11 cellular contexts compared by ENCODE assay signal in the genomic region with DNA sequence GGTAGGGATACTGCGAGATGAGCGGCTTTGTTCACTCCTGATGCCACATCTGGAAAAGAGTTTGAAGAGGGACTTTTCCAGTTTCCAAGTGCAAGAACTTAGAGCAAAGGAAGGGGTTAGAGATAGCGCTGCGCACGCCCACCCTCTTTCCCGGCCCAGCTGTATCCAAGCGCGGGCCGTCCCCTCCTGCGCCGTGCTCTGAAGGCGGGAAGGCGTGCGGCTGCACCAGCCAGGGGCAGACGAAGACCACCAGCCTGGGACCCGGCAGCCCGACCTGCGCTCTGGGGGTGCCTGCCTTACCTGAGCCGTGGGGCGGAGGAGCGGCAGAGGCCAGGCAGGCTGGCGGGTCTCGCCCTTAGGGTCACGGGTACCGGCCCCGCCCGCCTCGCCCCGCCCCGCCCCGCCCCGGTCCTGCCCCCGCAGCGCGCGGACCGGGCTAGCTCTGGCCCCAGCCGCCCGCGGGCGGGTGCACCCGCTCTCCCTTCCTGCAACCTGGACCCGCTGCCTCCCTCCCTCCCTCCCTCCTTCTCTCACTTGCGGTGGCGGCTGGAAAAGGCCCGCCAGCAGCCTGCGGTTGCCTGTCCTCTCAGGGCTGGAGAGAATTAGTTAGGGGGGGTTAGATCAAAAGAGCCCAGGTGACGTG. TPM values are rescaled to one million over a fixed set of nuclear protein-coding genes. Genes with fewer than 3 reads are reported as not detected.
DNase-seq lines count a peak whose midpoint lies in the region; ATAC-seq, FAIRE-seq and TF ChIP-seq lines count a peak whose summit lies in the region.
"Had no signal": no experiment of that assay in that cellular context is flagged by ENCODE, and none has a peak within 500 bp of the region (broad histone marks: within the 10 kb centered on the region; RNA-seq: fewer than 3 reads in every experiment).

A gene (minus strand): TSS at position 331 of the 643 bp plus-strand sequence. CDS start 26,514 bp downstream, outside the sequence.

- peak within 1 kb of the TSS; percentile 95 to 97 for H3K4me2 ChIP-seq in H1 (ENCODE audit: insufficient read depth in 1 of 2, low read depth in 2 of 2, low read length in 2 of 2)
- H3K4me2 ChIP-seq: BLaER1 had no signal

- no peaks in the 10 kb centered on the region for H3K79me2 ChIP-seq in H1 (ENCODE audit: control insufficient read depth in 1 of 2, insufficient read depth in 2 of 2, low read length in 2 of 2)

- TF ChIP-seq POLR2A in H1 (IDR thresholded peaks at IDR 0.05; ENCODE audit: control extremely low read depth in 1 of 2, low read depth in 2 of 2, low read length in 2 of 2), result no peak

- no peaks in the 10 kb centered on the region for H4K20me1 ChIP-seq in H1 (replicated peaks in 1 of 2; ENCODE audit: control insufficient read depth in 1 of 2, insufficient read depth in 2 of 2, low read length in 2 of 2)
- H4K20me1 ChIP-seq: BLaER1 had no signal

- H3K4ac ChIP-seq in H1 (replicated peaks; ENCODE audit: insufficient read length, low read depth, low read length), result no peak within 1 kb of the TSS

- peaks cover 4% of the 10 kb centered on the region for H3K23me2 ChIP-seq in H1 (ENCODE audit: low read depth, low read length)

- H3K4me1 ChIP-seq in right cardiac atrium (ENCODE audit: control insufficient read depth, insufficient read depth, low read length) (no peaks in the 10 kb centered on the region), H1 (replicated peaks in 1 of 4; ENCODE audit: control insufficient read depth in 3 of 4, insufficient read depth in 4 of 4, low read length in 3 of 4) (peaks cover 0 to 3% (median 1%) of the 10 kb centered on the region in 4 experiments; a peak in 3 of 7 replicates)
- H3K4me1 ChIP-seq: BLaER1 had no signal

- no peaks in the 10 kb centered on the region for H3K36me3 ChIP-seq in H1 (ENCODE audit: control insufficient read depth in 2 of 4, insufficient read depth in 4 of 4, low read length in 3 of 4)
- H3K36me3 ChIP-seq: BLaER1 had no signal

- H4K5ac ChIP-seq in H1 (ENCODE audit: insufficient read length, low read depth, low read length), result no peak within 1 kb of the TSS

- H3K9me3 ChIP-seq in right cardiac atrium (ENCODE audit: control insufficient read depth, low read length) (no peaks in the 10 kb centered on the region), H1 (ENCODE audit: insufficient read depth in 2 of 2, low read depth in 1 of 2, low read length in 1 of 2) (no peaks in the 10 kb centered on the region)
- H3K9me3 ChIP-seq: BLaER1 had no signal

- no peak within 1 kb of the TSS for H4K8ac ChIP-seq in H1 (ENCODE audit: extremely low read depth, insufficient read depth, low read length)

- H3K23ac ChIP-seq in H1 (ENCODE audit: insufficient read length), result no peak within 1 kb of the TSS

- peak within 1 kb of the TSS in 3 of 4 experiments; percentile 11 to 37 (median 30); a peak in 3 of 7 replicates for H3K9ac ChIP-seq in H1 (replicated peaks in 1 of 4; ENCODE audit: extremely low read depth in 1 of 4, low read depth in 3 of 4, low read length in 3 of 4)
- H3K9ac ChIP-seq: BLaER1 had no signal

- no peak for TF ChIP-seq EP300 in H1 (IDR thresholded peaks at IDR 0.05; ENCODE audit: borderline replicate concordance in 1 of 2, low read depth in 2 of 2, low read length in 2 of 2)

- no peak within 1 kb of the TSS for H3K14ac ChIP-seq in H1 (ENCODE audit: insufficient read length)

- H3K27me3 ChIP-seq in right cardiac atrium (ENCODE audit: control insufficient read depth, insufficient read depth) (peaks cover 3% of the 10 kb centered on the region), H1 (replicated peaks in 1 of 4; ENCODE audit: control insufficient read depth in 3 of 4, extremely low read depth in 1 of 4, insufficient read depth in 3 of 4, low read length in 3 of 4) (peaks cover 4 to 18% (median 12%) of the 10 kb centered on the region in 4 experiments)
- H3K27me3 ChIP-seq: BLaER1 had no signal

- peaks cover 63% of the 10 kb centered on the region for H3K27me3 Mint-ChIP-seq in mesothelial cell of epicardium (ENCODE audit: low read depth)
- H3K27me3 Mint-ChIP-seq in activated T-helper 2 cell treated with anti-CD3 and anti-CD28 coated beads, Interferon-gamma antibody, Interleukin-2, Interleukin-4, amounts not matched to agents 10 μg/mL and 5 μg/mL and 100 μg/mL, durations not matched to agents 14 hours and 24 hours and 36 hours (ENCODE audit: low read depth), result peaks cover 22% of the 10 kb centered on the region

- H2BK20ac ChIP-seq in H1 (ENCODE audit: low read length), result no peak within 1 kb of the TSS

- no peak within 1 kb of the TSS for H3K18ac ChIP-seq in H1 (ENCODE audit: extremely low read depth, low read length)

- POLR2A ChIA-PET in H1 (lab: Charles Lee; ENCODE audit: partially characterized antibody), result no interaction called here

- no peak within 1 kb of the TSS for H3K27ac Mint-ChIP-seq in mesothelial cell of epicardium
- H3K27ac Mint-ChIP-seq in activated T-helper 2 cell treated with anti-CD3 and anti-CD28 coated beads, Interferon-gamma antibody, Interleukin-2, Interleukin-4, amounts not matched to agents 10 μg/mL and 5 μg/mL and 100 μg/mL, durations not matched to agents 14 hours and 24 hours and 36 hours, result no peak within 1 kb of the TSS
- H3K27ac Mint-ChIP-seq: activated naive CD8-positive, alpha-beta T cell had no signal

- CTCF ChIA-PET in H1 (lab: Charles Lee; ENCODE audit: partially characterized antibody), result interaction anchor here (0.6 to 1.5 kb wide), 2 partner anchors 51 to 1532 kb away, joined by 3 to 5 read pairs; no protein-coding TSS in a partner anchor

- H2BK120ac ChIP-seq in H1 (replicated peaks; ENCODE audit: low read depth, low read length), result no peak within 1 kb of the TSS

- no peak for TF ChIP-seq CTCF in H1 (IDR thresholded peaks at IDR 0.05; ENCODE audit: control extremely low read depth in 1 of 3, insufficient read depth in 1 of 3, low read depth in 1 of 3, low read length in 3 of 3)
- TF ChIP-seq CTCF in mesothelial cell of epicardium (IDR thresholded peaks at IDR 0.05; ENCODE audit: unreplicated experiment), result no peak

- FAIRE-seq in H1 (lab: Jason Lieb, UNC), result no peak

- peak within 1 kb of the TSS; percentile 4 for H3K4me3 ChIP-seq in right cardiac atrium (ENCODE audit: low read length)
- peak within 1 kb of the TSS; percentile 40 to 66 (median 51) for H3K4me3 ChIP-seq in H1 (ENCODE audit: extremely low read depth in 1 of 4, insufficient read depth in 2 of 4, low read depth in 3 of 4, low read length in 4 of 4)
- H3K4me3 ChIP-seq: BLaER1 had no signal

- no peak within 1 kb of the TSS for H2BK15ac ChIP-seq in H1 (ENCODE audit: low read length)

- no peak within 1 kb of the TSS for H2BK12ac ChIP-seq in H1 (ENCODE audit: low read depth, low read length)

- DNase-seq in right cardiac atrium (peak in 2 of 3 donors; percentile 39 to 41), Right ventricle myocardium inferior (ENCODE audit: missing footprints) (no peak), H1 (ENCODE audit: low read depth in 1 of 2, low spot score in 2 of 2) (peak in 1 of 2 experiments; percentile 68), mesothelial cell of epicardium (ENCODE audit: low spot score in 2 of 2, unreplicated experiment in 2 of 2) (no peak), NCI-H226 (no peak), nucleus accumbens (lab: John Stamatoyannopoulos, UW) (no peak)
- DNase-seq in activated T-helper 2 cell treated with anti-CD3 and anti-CD28 coated beads, Interferon-gamma antibody, Interleukin-2, Interleukin-4, amounts not matched to agents 10 μg/mL and 5 μg/mL and 100 μg/mL, durations not matched to agents 14 hours and 24 hours and 36 hours (ENCODE audit: low spot score), result no peak
- DNase-seq: activated CD4-positive, CD25-positive, alpha-beta regulatory T cell had no signal

- no peak for TF ChIP-seq RAD21 in H1 (IDR thresholded peaks at IDR 0.05 in 1 of 2, conservative IDR thresholded peaks at IDR 0.05 in 1 of 2; ENCODE audit: low read depth in 2 of 2, low read length in 2 of 2)

- no peak within 1 kb of the TSS for H2AK5ac ChIP-seq in H1 (ENCODE audit: low read depth, low read length)

- H3K36me3 Mint-ChIP-seq in mesothelial cell of epicardium, result no peaks in the 10 kb centered on the region
- no peaks in the 10 kb centered on the region for H3K36me3 Mint-ChIP-seq in activated T-helper 2 cell treated with anti-CD3 and anti-CD28 coated beads, Interferon-gamma antibody, Interleukin-2, Interleukin-4, amounts not matched to agents 10 μg/mL and 5 μg/mL and 100 μg/mL, durations not matched to agents 14 hours and 24 hours and 36 hours (ENCODE audit: low read depth)
- H3K36me3 Mint-ChIP-seq: activated naive CD8-positive, alpha-beta T cell had no signal

- ATAC-seq in right cardiac atrium, result peak; percentile 52 to 56
- no peak for ATAC-seq in Right ventricle myocardium inferior
- ATAC-seq in HG03280 (IDR thresholded peaks at IDR 0.05; ENCODE audit: unreplicated experiment), result no peak

- peak within 1 kb of the TSS; percentile 59 for H3K4me3 Mint-ChIP-seq in mesothelial cell of epicardium
- H3K4me3 Mint-ChIP-seq in activated T-helper 2 cell treated with anti-CD3 and anti-CD28 coated beads, Interferon-gamma antibody, Interleukin-2, Interleukin-4, amounts not matched to agents 10 μg/mL and 5 μg/mL and 100 μg/mL, durations not matched to agents 14 hours and 24 hours and 36 hours (ENCODE audit: low read depth), result no peak within 1 kb of the TSS
- H3K4me3 Mint-ChIP-seq: activated naive CD8-positive, alpha-beta T cell had no signal

- H3K56ac ChIP-seq in H1 (replicated peaks; ENCODE audit: insufficient read length, low read depth, low read length), result no peak within 1 kb of the TSS

- peaks cover 8% of the 10 kb centered on the region for H3K4me1 Mint-ChIP-seq in mesothelial cell of epicardium
- H3K4me1 Mint-ChIP-seq in activated T-helper 2 cell treated with anti-CD3 and anti-CD28 coated beads, Interferon-gamma antibody, Interleukin-2, Interleukin-4, amounts not matched to agents 10 μg/mL and 5 μg/mL and 100 μg/mL, durations not matched to agents 14 hours and 24 hours and 36 hours (ENCODE audit: low read depth), result no peaks in the 10 kb centered on the region

- intact Hi-C loops in right cardiac atrium (cut with DNase I) (no loop called here), Right ventricle myocardium inferior (cut with DNase I) (no loop called here)
- intact Hi-C loops in activated T-helper 2 cell treated with anti-CD3 and anti-CD28 coated beads, Interferon-gamma antibody, Interleukin-2, Interleukin-4, amounts not matched to agents 10 μg/mL and 5 μg/mL and 100 μg/mL, durations not matched to agents 14 hours and 24 hours and 36 hours (cut with micrococcal nuclease), result no loop called here

- no peak within 1 kb of the TSS; the same call in 1 of the 2 replicates for H2AFZ ChIP-seq in H1 (ENCODE audit: low read length)

- H2BK5ac ChIP-seq in H1 (ENCODE audit: low read depth, low read length), result no peak within 1 kb of the TSS

- 6% methylated on average over 46 of the region's 48 CpGs for WGBS in right cardiac atrium
- WGBS in H1 (ENCODE audit: extremely low coverage in 1 of 2, insufficient coverage in 1 of 2, insufficient read length in 1 of 2, insufficient replicate concordance in 2 of 2, low coverage in 1 of 2, low lambda C conversion rate in 2 of 2, missing lambda C conversion rate in 1 of 2), 2 experiments, result 6% methylated on average over 14 of the region's 48 CpGs; no CpG with 5 or more reads in 1 of the 2 experiments

- H3K27ac ChIP-seq in right cardiac atrium (ENCODE audit: low read length), result no peak within 1 kb of the TSS
- H3K27ac ChIP-seq in H1 (ENCODE audit: low read depth, low read length), result no peak within 1 kb of the TSS
- H3K27ac ChIP-seq: BLaER1 had no signal

- H3K79me1 ChIP-seq in H1 (ENCODE audit: low read depth, low read length), result no peaks in the 10 kb centered on the region

- H4K91ac ChIP-seq in H1 (replicated peaks; ENCODE audit: insufficient read length, low read length), result no peak within 1 kb of the TSS

- H3K9me3 Mint-ChIP-seq in mesothelial cell of epicardium, result no peaks in the 10 kb centered on the region
- no peaks in the 10 kb centered on the region for H3K9me3 Mint-ChIP-seq in activated T-helper 2 cell treated with anti-CD3 and anti-CD28 coated beads, Interferon-gamma antibody, Interleukin-2, Interleukin-4, amounts not matched to agents 10 μg/mL and 5 μg/mL and 100 μg/mL, durations not matched to agents 14 hours and 24 hours and 36 hours

RNA-seq across cellular contexts. Expression of the gene that starts here (rescaled TPM):
- total RNA-seq in right cardiac atrium (under 1 TPM; 0.11 to 0.31 (median 0.17) TPM), Right ventricle myocardium inferior (not detected), mesothelial cell of epicardium (0.25 to 0.45 TPM (median 0.31 TPM) in 3 replicates)
- polyA plus RNA-seq in right cardiac atrium (0.05 TPM), H1 (2011; rRNA removed) (1.2 and 1.6 TPM in 2 replicates)
- 1.9 and 2.1 TPM in 2 replicates for total RNA-seq in H1 (2021; fragmentation: NEBNext Ultra II Directional; extraction: Animal tissue kit (Norgen Biotek cat#: 25700))
- 1.5 TPM for polyA plus RNA-seq in H1 (2011; cell fraction: cytosol; rRNA removed)
- 4.5 TPM for polyA plus RNA-seq in H1 (2011; cell fraction: nucleus; rRNA removed)
- polyA plus RNA-seq in H1 (2012, experiment 1 of 2), result 0.67 to 1.3 TPM (median 1.0 TPM) in 4 replicates
- polyA plus RNA-seq in H1 (2012, experiment 2 of 2), result 0.10 TPM
- polyA plus RNA-seq in H1 (2013, experiment 1 of 2), result 3.1 TPM
- 2.3 TPM for polyA plus RNA-seq in H1 (2013, experiment 2 of 2)
- 2.7 and 3.4 TPM in 2 replicates for polyA minus RNA-seq in H1 (2011; rRNA and poly(A)+ RNA removed)
- 1.2 TPM for polyA minus RNA-seq in H1 (2011; cell fraction: cytosol; rRNA and poly(A)+ RNA removed)
- polyA minus RNA-seq in H1 (2011; cell fraction: nucleus; rRNA and poly(A)+ RNA removed), result 11.4 TPM
- total RNA-seq in activated T-helper 2 cell treated with anti-CD3 and anti-CD28 coated beads, Interferon-gamma antibody, Interleukin-2, Interleukin-4, amounts not matched to agents 10 μg/mL and 5 μg/mL and 100 μg/mL, durations not matched to agents 14 hours and 24 hours and 36 hours, result not detected in 2 replicates

Comparison
In these comparisons a context has a peak if more than half of its experiments do, and no peak if none do; other contexts are left out.
1. Peak in DNase-seq, ATAC-seq and H3K4me3 ChIP-seq in right cardiac atrium; RNA of the gene not detected or under 1 TPM.